In the genomic region with DNA sequence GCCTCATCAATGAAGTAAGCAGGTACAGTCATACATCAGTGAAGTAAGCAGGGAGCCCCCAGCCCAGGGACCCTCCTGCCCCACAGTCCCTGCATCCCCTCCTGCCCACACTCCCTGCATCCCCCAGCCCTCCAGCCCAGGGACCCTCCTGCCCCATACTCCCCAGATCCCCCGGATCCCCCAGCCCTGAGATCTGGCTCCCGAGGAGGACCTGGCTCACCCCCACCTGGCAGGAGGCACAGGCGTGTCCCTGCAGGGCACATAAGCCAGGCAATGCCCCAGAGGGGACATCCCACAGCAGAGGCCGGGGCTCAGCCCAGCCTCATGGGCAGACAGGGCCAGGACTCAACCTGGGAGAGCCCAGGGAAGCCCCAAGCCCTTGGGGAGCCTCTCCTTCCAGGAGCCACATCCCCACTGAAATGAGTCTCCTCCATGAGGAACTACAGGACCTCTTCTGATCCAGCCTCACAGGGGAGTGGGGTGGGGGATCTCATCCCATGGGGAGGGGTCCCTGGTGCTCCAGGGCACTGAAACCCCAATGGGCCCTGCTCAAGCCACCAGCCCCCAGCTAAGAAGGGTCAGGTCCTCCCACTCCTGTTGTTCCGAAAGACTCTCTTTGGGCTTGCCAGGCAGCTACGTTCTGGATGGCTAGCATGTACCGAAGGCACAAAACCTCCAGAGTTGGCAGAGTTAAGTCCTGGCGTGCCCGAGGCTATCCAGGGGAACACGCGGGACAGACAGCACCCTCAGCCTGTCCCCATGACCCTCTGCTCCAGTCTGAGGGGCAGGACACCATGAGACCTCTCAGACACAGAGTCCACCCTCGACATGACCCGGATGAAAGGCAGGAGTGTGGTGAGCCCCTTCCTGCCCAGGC, we compare ENCODE assay signal across 20 cellular contexts.
"Had no signal": no experiment of that assay in that cellular context is flagged by ENCODE, and none has a peak within 500 bp of the region (broad histone marks: within the 10 kb centered on the region; RNA-seq: fewer than 3 reads in every experiment).

No MANE protein-coding gene starts in this region.

- H3K27ac ChIP-seq: ascending aorta, brain microvascular endothelial cell, esophagus muscularis mucosa, hepatocyte, neutrophil, pancreas, transverse colon had no signal

- H3K4me1 Mint-ChIP-seq: activated B cell treated with CpG ODN at 0.5 μM for 24 hours; activated naive CD4-positive, alpha-beta T cell treated with anti-CD3 and anti-CD28 coated beads, Interleukin-2, amount 10 ng/mL, durations not matched to agents 7 days and 5 days; T-helper 17 cell had no signal

- DNase-seq: activated B cell treated with CpG ODN at 0.5 μM for 24 hours; activated CD4-positive, alpha-beta memory T cell treated with anti-CD3 and anti-CD28 coated beads for 36 hours; activated CD4-positive, alpha-beta T cell treated with anti-CD3 and anti-CD28 coated beads for 4 hours; activated naive CD4-positive, alpha-beta T cell treated with anti-CD3 and anti-CD28 coated beads, Interleukin-2, amount 10 ng/mL, durations not matched to agents 7 days and 5 days; activated T-cell treated with anti-CD3 and anti-CD28 coated beads, Interleukin-2, amount 50 U/mL, for 48 hours; brain microvascular endothelial cell; central memory CD4-positive, alpha-beta T cell; effector memory CD8-positive, alpha-beta T cell; glutamatergic neuron; left ventricle myocardium superior; right cardiac atrium; SW 1271; T-helper 17 cell; transverse colon had no signal

- H3K4me1 ChIP-seq: ascending aorta, esophagus muscularis mucosa, pancreas, transverse colon had no signal

- H3K27me3 ChIP-seq: ascending aorta, brain microvascular endothelial cell, hepatocyte, neutrophil, pancreas, transverse colon had no signal

- H3K9me3 ChIP-seq: ascending aorta, esophagus muscularis mucosa, neutrophil, pancreas, transverse colon had no signal

- H3K9me3 Mint-ChIP-seq: activated B cell treated with CpG ODN at 0.5 μM for 24 hours; activated CD4-positive, alpha-beta memory T cell treated with anti-CD3 and anti-CD28 coated beads for 36 hours; activated naive CD4-positive, alpha-beta T cell treated with anti-CD3 and anti-CD28 coated beads, Interleukin-2, amount 10 ng/mL, durations not matched to agents 7 days and 5 days; effector memory CD8-positive, alpha-beta T cell; natural killer cell treated with Interleukin-12 subunit alpha and Interleukin-12 subunit beta and Interleukin-15 and Interleukin-18, amount 100 ng/mL, for 72 hours had no signal

- H3K27ac Mint-ChIP-seq: activated B cell treated with CpG ODN at 0.5 μM for 24 hours; activated CD4-positive, alpha-beta memory T cell treated with anti-CD3 and anti-CD28 coated beads for 36 hours; activated naive CD4-positive, alpha-beta T cell treated with anti-CD3 and anti-CD28 coated beads, Interleukin-2, amount 10 ng/mL, durations not matched to agents 7 days and 5 days; effector memory CD8-positive, alpha-beta T cell; natural killer cell treated with Interleukin-12 subunit alpha and Interleukin-12 subunit beta and Interleukin-15 and Interleukin-18, amount 100 ng/mL, for 72 hours; T-helper 17 cell had no signal

- H3K36me3 Mint-ChIP-seq: activated CD4-positive, alpha-beta memory T cell treated with anti-CD3 and anti-CD28 coated beads for 36 hours; activated naive CD4-positive, alpha-beta T cell treated with anti-CD3 and anti-CD28 coated beads, Interleukin-2, amount 10 ng/mL, durations not matched to agents 7 days and 5 days; natural killer cell treated with Interleukin-12 subunit alpha and Interleukin-12 subunit beta and Interleukin-15 and Interleukin-18, amount 100 ng/mL, for 72 hours had no signal

- ATAC-seq: effector memory CD8-positive, alpha-beta T cell; left ventricle myocardium superior; natural killer cell treated with Interleukin-12 subunit alpha and Interleukin-12 subunit beta and Interleukin-15 and Interleukin-18, amount 100 ng/mL, for 72 hours; pancreas; right cardiac atrium; T-helper 17 cell had no signal

- H3K4me3 Mint-ChIP-seq: activated B cell treated with CpG ODN at 0.5 μM for 24 hours; activated CD4-positive, alpha-beta memory T cell treated with anti-CD3 and anti-CD28 coated beads for 36 hours; activated naive CD4-positive, alpha-beta T cell treated with anti-CD3 and anti-CD28 coated beads, Interleukin-2, amount 10 ng/mL, durations not matched to agents 7 days and 5 days; effector memory CD8-positive, alpha-beta T cell; natural killer cell treated with Interleukin-12 subunit alpha and Interleukin-12 subunit beta and Interleukin-15 and Interleukin-18, amount 100 ng/mL, for 72 hours; T-helper 17 cell had no signal

- H3K27me3 Mint-ChIP-seq: activated B cell treated with CpG ODN at 0.5 μM for 24 hours; activated CD4-positive, alpha-beta memory T cell treated with anti-CD3 and anti-CD28 coated beads for 36 hours; activated naive CD4-positive, alpha-beta T cell treated with anti-CD3 and anti-CD28 coated beads, Interleukin-2, amount 10 ng/mL, durations not matched to agents 7 days and 5 days; natural killer cell treated with Interleukin-12 subunit alpha and Interleukin-12 subunit beta and Interleukin-15 and Interleukin-18, amount 100 ng/mL, for 72 hours; T-helper 17 cell had no signal

- H3K36me3 ChIP-seq: ascending aorta, brain microvascular endothelial cell, esophagus muscularis mucosa, neutrophil, pancreas, transverse colon had no signal

- H3K4me3 ChIP-seq: ascending aorta, esophagus muscularis mucosa, hepatocyte, pancreas, transverse colon had no signal
